ENCODE assay signal across 8 cellular contexts in genomic region chr3:194204036-194204792, GRCh38.
A peak's percentile ranks its signal among the peaks of the same experiment; 100 is the strongest.
DNase-seq lines count a peak whose midpoint lies in the region; ATAC-seq and TF ChIP-seq lines count a peak whose summit lies in the region.

No MANE protein-coding gene starts in this region.

- peak overlapping the region; percentile 39 for H2BK120ac ChIP-seq in H9 (ENCODE audit: low read depth, low read length, poor library complexity, severe bottlenecking)

- POLR2A ChIA-PET in Caco-2 (lab: Charles Lee) = no interaction called here
- POLR2A ChIA-PET in activated CD4-positive, alpha-beta memory T cell treated with anti-CD3 and anti-CD28 coated beads, Interleukin-2, amount 10 ng/mL, durations not matched to agents 7 days and 5 days (lab: Charles Lee) = no interaction called here

- peak overlapping the region; percentile 75 for H3K4me2 ChIP-seq in H9 (ENCODE audit: insufficient read depth, insufficient read length, low read length)

- H3K14ac ChIP-seq in H9 (ENCODE audit: insufficient read depth, low read length) = peak overlapping the region; percentile 83

- H2BK15ac ChIP-seq in H9 (ENCODE audit: low read depth, low read length) = no peak overlapping the region

- H3K4me3 Mint-ChIP-seq in Caco-2 (ENCODE audit: unreplicated experiment) (peak overlapping the region; percentile 92), H9 (peak overlapping the region; percentile 59 to 75)
- H3K4me3 Mint-ChIP-seq in activated CD4-positive, alpha-beta memory T cell treated with anti-CD3 and anti-CD28 coated beads, Interleukin-2, amount 10 ng/mL, durations not matched to agents 7 days and 5 days = peak overlapping the region; percentile 71
- H3K4me3 Mint-ChIP-seq in stimulated activated memory B cell treated with anti-CD40 and anti-IgM and Interleukin-4, amounts not matched to agents 10 μg/mL and 1 μg/mL and 100 μg/mL, for 72 hours = peak overlapping the region; percentile 69

- H3K9me3 ChIP-seq in Caco-2 (no peaks in the 10 kb centered on the region), H9 (ENCODE audit: control insufficient read depth, low read depth, low read length) (no peaks in the 10 kb centered on the region), iPS-18a (ENCODE audit: control insufficient read depth, low read depth, low read length) (no peaks in the 10 kb centered on the region)

- no peak overlapping the region for H3K23ac ChIP-seq in H9 (ENCODE audit: insufficient read length, low read depth, low read length)

- no peaks in the 10 kb centered on the region for H3K23me2 ChIP-seq in H9 (ENCODE audit: insufficient read length, low read depth, low read length, poor library complexity, severe bottlenecking)

- H4K91ac ChIP-seq in H9 (ENCODE audit: insufficient read length, low read depth, low read length) = no peak overlapping the region

- DNase-seq in Caco-2 (peak in 1 of 2 experiments; percentile 45), H9 (peak; percentile 44), GM19240 (ENCODE audit: insufficient read length, low spot score) (no peak), C1 segment of cervical spinal cord (lab: John Stamatoyannopoulos, UW) (no peak), NCI-H446 (lab: John Stamatoyannopoulos, UW) (no peak)
- no peak for DNase-seq in activated CD4-positive, alpha-beta memory T cell treated with anti-CD3 and anti-CD28 coated beads, Interleukin-2, amount 10 ng/mL, durations not matched to agents 7 days and 5 days

- H2BK12ac ChIP-seq in H9 (ENCODE audit: insufficient read length, low read depth, low read length) = no peak overlapping the region

- H3K4me1 ChIP-seq in Caco-2 (peaks cover 15% of the 10 kb centered on the region; the same call in 1 of the 2 replicates), H9 (ENCODE audit: insufficient read depth, low read length) (0 out of 2 replicates have a peak, but pooled peaks cover 2% of the 10 kb centered on the region), iPS-18a (ENCODE audit: control insufficient read depth, low read depth, low read length) (peaks cover 24% of the 10 kb centered on the region)

- H3K79me2 ChIP-seq in H9 (ENCODE audit: insufficient read depth, low read length) = no peaks in the 10 kb centered on the region

- H3K56ac ChIP-seq in H9 (ENCODE audit: insufficient read length, low read depth, low read length) = no peak overlapping the region

- no peak overlapping the region for H4K8ac ChIP-seq in H9 (replicated peaks; ENCODE audit: insufficient read length, low read depth, low read length)

- H2BK20ac ChIP-seq in H9 (ENCODE audit: low read depth, low read length, poor library complexity, severe bottlenecking) = no peak overlapping the region

- H3K27me3 ChIP-seq in Caco-2 (replicated peaks; ENCODE audit: control insufficient read depth, insufficient read depth, low read length) = no peaks in the 10 kb centered on the region
- H3K27me3 ChIP-seq in H9 (ENCODE audit: insufficient read depth, low read length) = no peaks in the 10 kb centered on the region; the same call in 1 of the 2 replicates
- H3K27me3 ChIP-seq in iPS-18a (ENCODE audit: control insufficient read depth, insufficient read depth, low read length) = peaks cover 30% of the 10 kb centered on the region

- H3K9me3 Mint-ChIP-seq in Caco-2 (ENCODE audit: unreplicated experiment) = no peaks in the 10 kb centered on the region
- H3K9me3 Mint-ChIP-seq in H9 = no peaks in the 10 kb centered on the region; a peak in 1 of 5 replicates
- no peaks in the 10 kb centered on the region for H3K9me3 Mint-ChIP-seq in activated CD4-positive, alpha-beta memory T cell treated with anti-CD3 and anti-CD28 coated beads, Interleukin-2, amount 10 ng/mL, durations not matched to agents 7 days and 5 days
- no peaks in the 10 kb centered on the region for H3K9me3 Mint-ChIP-seq in stimulated activated memory B cell treated with anti-CD40 and anti-IgM and Interleukin-4, amounts not matched to agents 10 μg/mL and 1 μg/mL and 100 μg/mL, for 72 hours

- no peaks in the 10 kb centered on the region for H3K79me1 ChIP-seq in H9 (ENCODE audit: insufficient read depth, low read depth, low read length, poor library complexity, severe bottlenecking)

- H3K4me1 Mint-ChIP-seq in Caco-2 (ENCODE audit: low read depth, unreplicated experiment) (peaks cover 5% of the 10 kb centered on the region), H9 (peaks cover 24 to 29% of the 10 kb centered on the region in 2 experiments)
- H3K4me1 Mint-ChIP-seq in activated CD4-positive, alpha-beta memory T cell treated with anti-CD3 and anti-CD28 coated beads, Interleukin-2, amount 10 ng/mL, durations not matched to agents 7 days and 5 days = peaks cover 27% of the 10 kb centered on the region
- peaks cover 19% of the 10 kb centered on the region for H3K4me1 Mint-ChIP-seq in stimulated activated memory B cell treated with anti-CD40 and anti-IgM and Interleukin-4, amounts not matched to agents 10 μg/mL and 1 μg/mL and 100 μg/mL, for 72 hours

- H3K27ac Mint-ChIP-seq in Caco-2 (ENCODE audit: unreplicated experiment) = no peak overlapping the region
- H3K27ac Mint-ChIP-seq in H9 = no peak overlapping the region
- H3K27ac Mint-ChIP-seq in activated CD4-positive, alpha-beta memory T cell treated with anti-CD3 and anti-CD28 coated beads, Interleukin-2, amount 10 ng/mL, durations not matched to agents 7 days and 5 days = no peak overlapping the region
- peak overlapping the region; percentile 20 for H3K27ac Mint-ChIP-seq in stimulated activated memory B cell treated with anti-CD40 and anti-IgM and Interleukin-4, amounts not matched to agents 10 μg/mL and 1 μg/mL and 100 μg/mL, for 72 hours

- H3K9ac ChIP-seq in H9 (ENCODE audit: extremely low read depth, insufficient read length, low read length) = no peak overlapping the region
- no peak overlapping the region for H3K9ac ChIP-seq in iPS-18a (ENCODE audit: low read length)

- no peak overlapping the region for H3K18ac ChIP-seq in H9 (ENCODE audit: insufficient read length, low read depth, low read length)

- no peak overlapping the region for H2AK5ac ChIP-seq in H9 (ENCODE audit: insufficient read length, low read length)

- peak; percentile 69 for ATAC-seq in stimulated activated memory B cell treated with anti-CD40 and anti-IgM and Interleukin-4, amounts not matched to agents 10 μg/mL and 1 μg/mL and 100 μg/mL, for 72 hours

- H4K20me1 ChIP-seq in H9 (ENCODE audit: control insufficient read depth, insufficient read depth, insufficient read length) = no peaks in the 10 kb centered on the region

- BruUV-seq in Caco-2 (replicated peaks; lab: Mats Ljungman, UMichigan) = no TSS peak

- no peak overlapping the region for H4K5ac ChIP-seq in H9 (ENCODE audit: insufficient read length, low read depth, low read length)

- H2BK5ac ChIP-seq in H9 (ENCODE audit: insufficient read length, low read length) = no peak overlapping the region

- no peak overlapping the region for H3K27ac ChIP-seq in H9 (ENCODE audit: insufficient read length, low read depth, low read length)
- H3K27ac ChIP-seq in iPS-18a (ENCODE audit: low read length) = no peak overlapping the region

- WGBS in H9 (ENCODE audit: extremely low coverage, insufficient read length, low lambda C conversion rate) = no CpG with 5 or more reads among the region's 70 CpGs

- H2AFZ ChIP-seq in H9 (ENCODE audit: low read length) = no peak overlapping the region

- H3K36me3 ChIP-seq in Caco-2 (ENCODE audit: control insufficient read depth, insufficient read depth, low read length) (no peaks in the 10 kb centered on the region), iPS-18a (ENCODE audit: control insufficient read depth, low read depth, low read length) (no peaks in the 10 kb centered on the region)

- no peak for TF ChIP-seq CTCF in Caco-2 (IDR thresholded peaks at IDR 0.05; ENCODE audit: insufficient read depth in 1 of 2, low read depth in 1 of 2, low read length in 1 of 2, severe bottlenecking in 1 of 2, unreplicated experiment in 1 of 2)
- TF ChIP-seq CTCF in H9 (conservative IDR thresholded peaks at IDR 0.05) = peak; percentile 24; the same call in 2 of the 3 replicates

- CTCF ChIA-PET in Caco-2 (lab: Charles Lee) = no interaction called here
- CTCF ChIA-PET in activated CD4-positive, alpha-beta memory T cell treated with anti-CD3 and anti-CD28 coated beads, Interleukin-2, amount 10 ng/mL, durations not matched to agents 7 days and 5 days (lab: Charles Lee) = no interaction called here

- H3K27me3 Mint-ChIP-seq in Caco-2 (ENCODE audit: insufficient read depth, unreplicated experiment) (no peaks in the 10 kb centered on the region), H9 (ENCODE audit: low read depth) (peaks cover 29% of the 10 kb centered on the region)
- H3K27me3 Mint-ChIP-seq in activated CD4-positive, alpha-beta memory T cell treated with anti-CD3 and anti-CD28 coated beads, Interleukin-2, amount 10 ng/mL, durations not matched to agents 7 days and 5 days = peaks cover 57% of the 10 kb centered on the region
- peaks cover 38% of the 10 kb centered on the region for H3K27me3 Mint-ChIP-seq in stimulated activated memory B cell treated with anti-CD40 and anti-IgM and Interleukin-4, amounts not matched to agents 10 μg/mL and 1 μg/mL and 100 μg/mL, for 72 hours

- H3T11ph ChIP-seq in H9 (ENCODE audit: low read length) = no peak overlapping the region

- no peaks in the 10 kb centered on the region for H3K36me3 Mint-ChIP-seq in Caco-2 (ENCODE audit: insufficient read depth, unreplicated experiment)
- no peaks in the 10 kb centered on the region for H3K36me3 Mint-ChIP-seq in H9 (ENCODE audit: insufficient read depth in 1 of 3, low read depth in 3 of 3)
- no peaks in the 10 kb centered on the region for H3K36me3 Mint-ChIP-seq in activated CD4-positive, alpha-beta memory T cell treated with anti-CD3 and anti-CD28 coated beads, Interleukin-2, amount 10 ng/mL, durations not matched to agents 7 days and 5 days (ENCODE audit: low read depth)
- H3K36me3 Mint-ChIP-seq in stimulated activated memory B cell treated with anti-CD40 and anti-IgM and Interleukin-4, amounts not matched to agents 10 μg/mL and 1 μg/mL and 100 μg/mL, for 72 hours = no peaks in the 10 kb centered on the region

- intact Hi-C loops in Caco-2 (cut with micrococcal nuclease; ENCODE audit: unreplicated experiment) = loop anchor here (5.0 kb wide), 2 partner anchors 37 to 93 kb away; no protein-coding TSS in a partner anchor

- peak overlapping the region; percentile 54 for H3K4me3 ChIP-seq in Caco-2 (ENCODE audit: low read depth, low read length)
- H3K4me3 ChIP-seq in iPS-18a (ENCODE audit: low read length) = peak overlapping the region; percentile 49

- no peak overlapping the region for H3K4ac ChIP-seq in H9 (ENCODE audit: low read depth, low read length)
